ENCODE assay signal across 20 cellular contexts in the genomic region with DNA sequence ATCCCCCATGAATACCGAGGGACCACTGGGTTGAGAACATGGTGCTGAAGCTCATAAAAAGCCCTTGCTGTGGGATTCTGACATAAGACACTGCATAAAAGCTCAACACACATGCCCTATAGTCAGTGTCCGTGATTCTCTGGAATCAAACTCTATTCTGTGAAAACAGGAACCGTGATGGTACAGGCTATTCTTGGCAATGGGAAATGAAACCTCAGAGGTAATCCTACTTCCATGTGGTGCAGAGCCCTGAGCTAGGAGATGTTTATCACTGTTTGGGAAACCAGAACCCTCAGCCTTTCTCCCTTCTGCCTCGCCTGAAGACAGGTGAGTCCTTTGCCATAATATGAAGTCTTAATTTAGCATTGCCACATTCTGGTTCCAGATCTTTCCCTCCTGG.
DNase-seq lines count a peak whose midpoint lies in the region; ATAC-seq and TF ChIP-seq lines count a peak whose summit lies in the region.
"Had no signal": no experiment of that assay in that cellular context is flagged by ENCODE, and none has a peak within 500 bp of the region (broad histone marks: within the 10 kb centered on the region; RNA-seq: fewer than 3 reads in every experiment).

No MANE protein-coding gene starts in this region.

- intact Hi-C loops in mucosa of descending colon (cut with DNase I, micrococcal nuclease), result no loop called here

- H3K27ac ChIP-seq in DOHH2 (ENCODE audit: low read depth, low read length) (no peak overlapping the region), OCI-LY3 (ENCODE audit: low read length) (no peak overlapping the region), right atrium auricular region (no peak overlapping the region)
- H3K27ac ChIP-seq: Peyer's patch, skin epidermis had no signal

- no peak overlapping the region for H3K4me3 ChIP-seq in DOHH2 (ENCODE audit: low read length)
- peak overlapping the region; percentile 20; the same call in 1 of the 2 replicates for H3K4me3 ChIP-seq in OCI-LY3 (ENCODE audit: low read length)
- no peak overlapping the region for H3K4me3 ChIP-seq in right atrium auricular region
- no peak overlapping the region for H3K4me3 ChIP-seq in mucosa of descending colon
- H3K4me3 ChIP-seq: HAP-1, Peyer's patch, skin epidermis had no signal

- H4K20me1 ChIP-seq in DOHH2 (ENCODE audit: control insufficient read depth, insufficient read depth, low read depth, low read length) (no peaks in the 10 kb centered on the region), OCI-LY3 (ENCODE audit: insufficient read depth, low read length) (no peaks in the 10 kb centered on the region)

- H3K79me2 ChIP-seq in DOHH2 (ENCODE audit: control insufficient read depth, low read length), result no peaks in the 10 kb centered on the region
- H3K79me2 ChIP-seq in OCI-LY3 (ENCODE audit: low read length), result no peaks in the 10 kb centered on the region

- ATAC-seq in GM21825 (IDR thresholded peaks at IDR 0.05; ENCODE audit: unreplicated experiment) (peak; percentile 56), mucosa of descending colon (no peak)

- H3K4me1 ChIP-seq in DOHH2 (ENCODE audit: control insufficient read depth, low read length) (peaks cover 43% of the 10 kb centered on the region), OCI-LY3 (ENCODE audit: low read length) (peaks cover 21% of the 10 kb centered on the region), right atrium auricular region (no peaks in the 10 kb centered on the region), mucosa of descending colon (ENCODE audit: low read depth) (no peaks in the 10 kb centered on the region)
- H3K4me1 ChIP-seq: HAP-1, Peyer's patch had no signal

- H3K9me2 ChIP-seq in DOHH2 (replicated peaks; ENCODE audit: control insufficient read depth, low read length), result no peaks in the 10 kb centered on the region

- H3K4me2 ChIP-seq in DOHH2 (ENCODE audit: low read length) (peak overlapping the region; percentile 52), OCI-LY3 (ENCODE audit: low read length) (peak overlapping the region; percentile 78)

- DNase-seq in midbrain (lab: John Stamatoyannopoulos, UW) (peak; percentile 13), right atrium auricular region (ENCODE audit: low spot score) (no peak), mucosa of descending colon (no peak), AG20443 (ENCODE audit: low spot score) (no peak)
- no peak for DNase-seq in activated CD4-positive, alpha-beta T cell treated with anti-CD3 and anti-CD28 coated beads, Interleukin-2, amount 50 U/mL, for 1 hour
- DNase-seq: activated CD4-positive, alpha-beta T cell treated with anti-CD3 and anti-CD28 coated beads, Interleukin-2, amount 50 U/mL, for 4 hours; activated naive CD4-positive, alpha-beta T cell treated with anti-CD3 and anti-CD28 coated beads, Interleukin-2, amount 50 U/mL, for 16 hours; activated T-cell treated with anti-CD3 and anti-CD28 coated beads, Interleukin-2, amount 50 U/mL, for 1 hour; Calu3; GF-D8; NCI-H1694 treated with DMSO at 0.1 percent for 48 hours; NCI-H446; Peyer's patch; stimulated activated CD4-positive, alpha-beta T cell treated with anti-CD3 and anti-CD28 coated beads, Interleukin-4, amount 100 ng/mL, for 4 hours; stimulated activated CD8-positive, alpha-beta memory T cell treated with anti-CD3 and anti-CD28 coated beads, Interleukin-4, amount 100 ng/mL, for 48 hours had no signal

- no peaks in the 10 kb centered on the region for H3F3A ChIP-seq in DOHH2 (ENCODE audit: control insufficient read depth, insufficient read depth)

- H3K9ac ChIP-seq in OCI-LY3 (ENCODE audit: low read length), result no peak overlapping the region

- H3K27me3 ChIP-seq in DOHH2 (ENCODE audit: control insufficient read depth, low read length), result no peaks in the 10 kb centered on the region
- H3K27me3 ChIP-seq in OCI-LY3 (ENCODE audit: low read depth, low read length), result no peaks in the 10 kb centered on the region
- H3K27me3 ChIP-seq in right atrium auricular region, result no peaks in the 10 kb centered on the region
- H3K27me3 ChIP-seq: Peyer's patch had no signal

- H3K9me3 ChIP-seq in DOHH2 (ENCODE audit: control insufficient read depth, insufficient read depth, low read length) (no peaks in the 10 kb centered on the region), OCI-LY3 (ENCODE audit: insufficient read depth, low read length) (no peaks in the 10 kb centered on the region), right atrium auricular region (no peaks in the 10 kb centered on the region), mucosa of descending colon (no peaks in the 10 kb centered on the region)
- H3K9me3 ChIP-seq: HAP-1, Peyer's patch had no signal

- no peaks in the 10 kb centered on the region for H3K36me3 ChIP-seq in DOHH2 (ENCODE audit: control insufficient read depth, low read length)
- H3K36me3 ChIP-seq in OCI-LY3 (replicated peaks; ENCODE audit: low read depth, low read length), result no peaks in the 10 kb centered on the region
- H3K36me3 ChIP-seq in right atrium auricular region, result no peaks in the 10 kb centered on the region
- no peaks in the 10 kb centered on the region for H3K36me3 ChIP-seq in mucosa of descending colon (ENCODE audit: low read depth)
- H3K36me3 ChIP-seq: HAP-1, Peyer's patch had no signal

- H2AFZ ChIP-seq in OCI-LY3 (ENCODE audit: low read depth, low read length), result no peak overlapping the region

- TF ChIP-seq CTCF in DOHH2 (IDR thresholded peaks at IDR 0.05; ENCODE audit: low read depth, low read length, poor library complexity, severe bottlenecking) (no peak), OCI-LY3 (IDR thresholded peaks at IDR 0.05; ENCODE audit: low read depth, low read length) (no peak), right atrium auricular region (IDR thresholded peaks at IDR 0.05) (no peak), mucosa of descending colon (IDR thresholded peaks at IDR 0.05) (no peak)
